9 cellular contexts compared by ENCODE assay signal in the genomic region with DNA sequence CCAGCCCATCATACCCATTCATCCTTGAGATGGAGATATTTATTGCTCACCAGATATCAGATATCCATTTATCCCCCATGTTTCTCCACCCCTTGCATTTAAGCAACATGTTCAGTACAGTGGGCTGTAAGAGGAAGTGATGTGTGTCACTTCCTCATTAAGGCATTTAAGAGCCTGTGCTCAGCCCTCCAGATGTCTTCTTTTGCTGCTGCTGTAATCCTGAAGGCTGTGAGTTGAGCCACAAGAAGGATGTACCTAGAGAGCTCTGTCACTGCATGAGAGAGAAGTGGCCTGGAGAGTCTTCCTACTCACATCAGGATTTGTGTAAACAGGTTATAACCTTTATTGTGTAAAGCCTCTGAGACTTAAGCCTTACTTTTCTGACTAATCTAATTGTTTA.
DNase-seq lines count a peak whose midpoint lies in the region; ATAC-seq and TF ChIP-seq lines count a peak whose summit lies in the region.
"Had no signal": no experiment of that assay in that cellular context is flagged by ENCODE, and none has a peak within 500 bp of the region (broad histone marks: within the 10 kb centered on the region; RNA-seq: fewer than 3 reads in every experiment).

No MANE protein-coding gene starts in this region.

- no peak overlapping the region for H2BK5ac ChIP-seq in mesenchymal stem cell (ENCODE audit: low read depth, low read length, poor library complexity, severe bottlenecking)

- no peak overlapping the region for H2AK5ac ChIP-seq in mesenchymal stem cell (ENCODE audit: low read length, severe bottlenecking)

- no peak overlapping the region for H3K4me2 ChIP-seq in mesenchymal stem cell (ENCODE audit: low read length, poor library complexity, severe bottlenecking)

- H3K23ac ChIP-seq in mesenchymal stem cell (ENCODE audit: low read length in 2 of 2) = no peak overlapping the region

- H3K18ac ChIP-seq in mesenchymal stem cell (ENCODE audit: low read depth in 1 of 2, low read length in 2 of 2) = no peak overlapping the region

- peak; percentile 77 for DNase-seq in OCI-M1 (lab: John Stamatoyannopoulos, UW)
- DNase-seq in mesenchymal stem cell = peak; percentile 6
- no peak for DNase-seq in gastrocnemius medialis
- DNase-seq in NCI-H1092 (lab: John Stamatoyannopoulos, UW) = no peak
- DNase-seq in HUDEP-2 (lab: John Stamatoyannopoulos, UW; ENCODE audit: unreplicated experiment in 76 of 76) = no peak
- no peak for DNase-seq in posterior vena cava (ENCODE audit: low spot score)
- DNase-seq: esophagus squamous epithelium had no signal

- in situ Hi-C loops in gastrocnemius medialis (cut with MboI; ENCODE audit: low sequenced_read_pairs in 4 of 4) = no loop called here

- ATAC-seq in GM19043 (IDR thresholded peaks at IDR 0.05; ENCODE audit: low read depth, unreplicated experiment) (peak; percentile 70), HG03066 (IDR thresholded peaks at IDR 0.05; ENCODE audit: low read depth, unreplicated experiment) (peak; percentile 58), gastrocnemius medialis (no peak)

- no peak overlapping the region for H2BK120ac ChIP-seq in mesenchymal stem cell (ENCODE audit: low read depth, low read length)

- H3K36me3 ChIP-seq in mesenchymal stem cell (ENCODE audit: control insufficient read depth in 1 of 2, insufficient read depth in 2 of 2, low read depth in 1 of 2, low read length in 2 of 2) = no peaks in the 10 kb centered on the region
- no peaks in the 10 kb centered on the region for H3K36me3 ChIP-seq in gastrocnemius medialis
- H3K36me3 ChIP-seq: esophagus squamous epithelium had no signal

- H3K14ac ChIP-seq in mesenchymal stem cell (ENCODE audit: low read length in 2 of 2) = no peak overlapping the region

- TF ChIP-seq CTCF in gastrocnemius medialis (IDR thresholded peaks at IDR 0.05 in 4 of 5, conservative IDR thresholded peaks at IDR 0.05 in 1 of 5) = no peak

- no peak overlapping the region for H2BK12ac ChIP-seq in mesenchymal stem cell (ENCODE audit: low read length in 2 of 2)

- no peaks in the 10 kb centered on the region for H3K79me1 ChIP-seq in mesenchymal stem cell (replicated peaks; ENCODE audit: low read length, poor library complexity, severe bottlenecking)

- H3K9me3 ChIP-seq in mesenchymal stem cell (ENCODE audit: control insufficient read depth, low read length) = no peaks in the 10 kb centered on the region
- H3K9me3 ChIP-seq in gastrocnemius medialis = no peaks in the 10 kb centered on the region
- H3K9me3 ChIP-seq: esophagus squamous epithelium had no signal

- no peak overlapping the region for H2AFZ ChIP-seq in mesenchymal stem cell (ENCODE audit: low read depth, low read length)

- H3K4me3 ChIP-seq in mesenchymal stem cell (ENCODE audit: insufficient read depth in 1 of 2, low read depth in 1 of 2, low read length in 2 of 2) (no peak overlapping the region), gastrocnemius medialis (no peak overlapping the region)
- H3K4me3 ChIP-seq: esophagus squamous epithelium had no signal

- H3K4ac ChIP-seq in mesenchymal stem cell (ENCODE audit: low read depth in 1 of 2, low read length in 2 of 2) = no peak overlapping the region

- H3K4me1 ChIP-seq in mesenchymal stem cell (ENCODE audit: control insufficient read depth, insufficient read depth, low read depth, low read length) (no peaks in the 10 kb centered on the region), gastrocnemius medialis (no peaks in the 10 kb centered on the region)
- H3K4me1 ChIP-seq: esophagus squamous epithelium had no signal

- H2BK15ac ChIP-seq in mesenchymal stem cell (ENCODE audit: low read depth, poor library complexity, severe bottlenecking) = no peak overlapping the region

- intact Hi-C loops in gastrocnemius medialis (cut with DNase I; ENCODE audit: low total_unique reads) = no loop called here
- intact Hi-C loops in posterior vena cava (cut with DNase I) = no loop called here

- H3K27ac ChIP-seq in mesenchymal stem cell (ENCODE audit: low read length, poor library complexity, severe bottlenecking) (no peak overlapping the region), gastrocnemius medialis (no peak overlapping the region)
- H3K27ac ChIP-seq: esophagus squamous epithelium had no signal

- no peak overlapping the region for H4K91ac ChIP-seq in mesenchymal stem cell (ENCODE audit: low read length)

- no peak for TF ChIP-seq POLR2A in gastrocnemius medialis (IDR thresholded peaks at IDR 0.05)

- H4K8ac ChIP-seq in mesenchymal stem cell (ENCODE audit: low read length) = no peak overlapping the region

- H3K9ac ChIP-seq in mesenchymal stem cell (ENCODE audit: low read length) = no peak overlapping the region

- H3K27me3 ChIP-seq in mesenchymal stem cell (ENCODE audit: control insufficient read depth in 1 of 2, insufficient read depth in 1 of 2, low read length in 2 of 2) = no peaks in the 10 kb centered on the region
- no peaks in the 10 kb centered on the region for H3K27me3 ChIP-seq in gastrocnemius medialis
- H3K27me3 ChIP-seq: esophagus squamous epithelium had no signal

Comparison
In these comparisons a context has a peak if more than half of its experiments do, and no peak if none do; other contexts are left out.
1. ATAC-seq: peak in GM19043 (single experiment) and HG03066 (single experiment); none in gastrocnemius medialis (0 of 2).
2. DNase-seq: peak in OCI-M1 (single experiment) and mesenchymal stem cell (single experiment); none in gastrocnemius medialis (0 of 2), NCI-H1092 (single experiment), HUDEP-2 (0 of 76) and posterior vena cava (single experiment).